In the genomic region with DNA sequence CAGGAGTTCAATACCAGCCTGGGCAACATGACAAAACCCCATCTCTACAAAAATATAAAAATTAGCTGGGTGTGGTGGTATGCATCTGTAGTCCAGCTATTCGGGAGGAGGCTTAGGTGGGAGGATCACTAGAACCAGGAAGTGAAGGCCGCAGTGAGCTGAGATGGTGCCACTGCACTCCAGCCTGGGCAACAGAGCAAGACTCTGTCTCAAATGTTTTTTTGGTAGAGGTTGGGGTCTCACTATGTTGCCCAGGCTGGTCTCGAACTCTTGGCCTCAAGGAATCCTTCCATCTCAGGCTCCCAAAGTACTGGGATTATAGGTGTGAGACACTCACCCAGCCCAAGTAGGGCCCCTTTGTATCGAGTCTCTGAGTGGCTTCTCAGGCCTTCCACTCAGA, we compare ENCODE assay signal across 30 cellular contexts. TPM values are rescaled to one million over a fixed set of nuclear protein-coding genes. Genes with fewer than 3 reads are reported as not detected.
"Had no signal": no experiment of that assay in that cellular context is flagged by ENCODE, and none has a peak within 500 bp of the region (broad histone marks: within the 10 kb centered on the region; RNA-seq: fewer than 3 reads in every experiment).

No MANE protein-coding gene starts in this region.

- H3K9me3 ChIP-seq: left ventricle myocardium inferior, ovary, prostate gland, right atrium auricular region, thyroid gland had no signal

- H3K4me3 ChIP-seq: coronary artery, hepatocyte, left ventricle myocardium inferior, ovary, prostate gland, right atrium auricular region, thyroid gland had no signal

- H3K27ac ChIP-seq: epithelial cell of prostate, hepatocyte, ovary, prostate gland, right atrium auricular region, thyroid gland had no signal

- H3K27me3 Mint-ChIP-seq: activated CD4-positive, alpha-beta T cell treated with anti-CD3 and anti-CD28 coated beads, Interleukin-2, amount 10 ng/mL, durations not matched to agents 24 days and 14 days; activated naive CD8-positive, alpha-beta T cell; activated T-cell treated with anti-CD3 and anti-CD28 coated beads, Interleukin-2, amount 50 U/mL, for 24 hours; naive thymus-derived CD4-positive, alpha-beta T cell; T-helper 17 cell had no signal

- H3K4me2 ChIP-seq: hepatocyte had no signal

- H3K9me3 Mint-ChIP-seq: activated CD4-positive, alpha-beta T cell treated with anti-CD3 and anti-CD28 coated beads, Interleukin-2, amount 10 ng/mL, durations not matched to agents 24 days and 14 days; activated T-cell treated with anti-CD3 and anti-CD28 coated beads, Interleukin-2, amount 50 U/mL, for 24 hours; activated T-helper 2 cell treated with anti-CD3 and anti-CD28 coated beads, Interferon-gamma antibody, Interleukin-2, Interleukin-4, amounts not matched to agents 10 μg/mL and 5 μg/mL and 100 μg/mL, durations not matched to agents 14 hours and 24 hours and 36 hours; immature natural killer cell; naive thymus-derived CD4-positive, alpha-beta T cell had no signal

- H3K36me3 ChIP-seq: ovary had no signal

- ATAC-seq: activated CD4-positive, CD25-positive, alpha-beta regulatory T cell treated with anti-CD3 and anti-CD28 coated beads, Interleukin-2, amount 50 U/mL, for 24 hours; naive thymus-derived CD4-positive, alpha-beta T cell; stimulated activated naive CD8-positive, alpha-beta T cell treated with anti-CD3 and anti-CD28 coated beads, Interleukin-15, Interleukin-2, amounts not matched to agents 100 U/mL and 50 U/mL, for 24 hours; T-helper 17 cell had no signal

- DNase-seq: activated CD8-positive, alpha-beta memory T cell treated with anti-CD3 and anti-CD28 coated beads for 24 hours; activated CD8-positive, alpha-beta memory T cell treated with anti-CD3 and anti-CD28 coated beads, Interleukin-2, amount 50 U/mL, for 4 hours; activated naive CD4-positive, alpha-beta T cell; activated T-cell treated with anti-CD3 and anti-CD28 coated beads, Interleukin-2, amount 50 U/mL, for 24 hours; amygdala; cerebellar nuclear complex; immature natural killer cell; kidney glomerular epithelial cell; naive thymus-derived CD4-positive, alpha-beta T cell; ovary; stimulated activated CD4-positive, alpha-beta T cell treated with anti-CD3 and anti-CD28 coated beads, Interleukin-4, amount 100 ng/mL, for 4 hours; stimulated activated naive CD8-positive, alpha-beta T cell treated with anti-CD3 and anti-CD28 coated beads, Interleukin-15, Interleukin-2, amounts not matched to agents 100 U/mL and 50 U/mL, for 24 hours; SW 1271; thyroid gland had no signal

- H3K27ac Mint-ChIP-seq: activated naive CD8-positive, alpha-beta T cell; activated T-cell treated with anti-CD3 and anti-CD28 coated beads, Interleukin-2, amount 50 U/mL, for 24 hours; T-helper 17 cell had no signal

- H3K27me3 ChIP-seq: hepatocyte, ovary, right atrium auricular region, thyroid gland had no signal

- H2AFZ ChIP-seq: hepatocyte had no signal

- H3K4me3 Mint-ChIP-seq: activated CD4-positive, alpha-beta T cell treated with anti-CD3 and anti-CD28 coated beads, Interleukin-2, amount 10 ng/mL, durations not matched to agents 24 days and 14 days; activated naive CD8-positive, alpha-beta T cell; activated T-cell treated with anti-CD3 and anti-CD28 coated beads, Interleukin-2, amount 50 U/mL, for 24 hours; immature natural killer cell; T-helper 17 cell had no signal

RNA-seq across cellular contexts. Expression of a gene that starts 15.2 kb away (rescaled TPM):
- total RNA-seq: activated CD4-positive, alpha-beta T cell treated with anti-CD3 and anti-CD28 coated beads, Interleukin-2, amount 10 ng/mL, durations not matched to agents 24 days and 14 days; activated T-helper 2 cell treated with anti-CD3 and anti-CD28 coated beads, Interferon-gamma antibody, Interleukin-2, Interleukin-4, amounts not matched to agents 10 μg/mL and 5 μg/mL and 100 μg/mL, durations not matched to agents 14 hours and 24 hours and 36 hours; fibroblast of villous mesenchyme; glomerular endothelial cell; hepatocyte; lung microvascular endothelial cell; naive thymus-derived CD4-positive, alpha-beta T cell; prostate gland; subcutaneous adipose tissue; T-helper 17 cell; thyroid gland; ureter had no signal
